ENCODE assay signal across 1 cellular context in the genomic region with DNA sequence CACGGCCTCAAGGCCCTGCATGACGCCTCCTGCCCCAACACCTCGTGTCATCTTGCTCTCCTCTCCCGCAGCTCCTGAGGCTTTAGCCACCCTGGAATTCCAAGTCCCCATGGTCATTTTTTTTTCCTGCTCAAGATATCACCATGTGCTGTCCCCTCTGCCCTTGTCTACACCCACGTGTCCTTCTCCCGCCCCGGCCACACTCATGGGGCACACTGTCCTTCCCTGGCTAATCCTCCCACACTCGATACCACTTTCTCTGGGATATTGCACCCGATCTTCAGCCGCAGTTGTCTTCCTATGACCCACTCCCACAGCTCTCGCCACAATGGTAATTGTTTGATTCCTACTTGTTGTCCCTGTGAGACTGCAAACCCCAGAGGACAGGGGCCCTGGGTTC.
TF ChIP-seq lines count a peak whose summit lies in the region.

No MANE protein-coding gene starts in this region.

TF ChIP-seq in GM23338, 12 proteins besides CTCF, POLR2A, EP300 and RAD21 (continued from another document):
- TF ChIP-seq, protein P1, sequence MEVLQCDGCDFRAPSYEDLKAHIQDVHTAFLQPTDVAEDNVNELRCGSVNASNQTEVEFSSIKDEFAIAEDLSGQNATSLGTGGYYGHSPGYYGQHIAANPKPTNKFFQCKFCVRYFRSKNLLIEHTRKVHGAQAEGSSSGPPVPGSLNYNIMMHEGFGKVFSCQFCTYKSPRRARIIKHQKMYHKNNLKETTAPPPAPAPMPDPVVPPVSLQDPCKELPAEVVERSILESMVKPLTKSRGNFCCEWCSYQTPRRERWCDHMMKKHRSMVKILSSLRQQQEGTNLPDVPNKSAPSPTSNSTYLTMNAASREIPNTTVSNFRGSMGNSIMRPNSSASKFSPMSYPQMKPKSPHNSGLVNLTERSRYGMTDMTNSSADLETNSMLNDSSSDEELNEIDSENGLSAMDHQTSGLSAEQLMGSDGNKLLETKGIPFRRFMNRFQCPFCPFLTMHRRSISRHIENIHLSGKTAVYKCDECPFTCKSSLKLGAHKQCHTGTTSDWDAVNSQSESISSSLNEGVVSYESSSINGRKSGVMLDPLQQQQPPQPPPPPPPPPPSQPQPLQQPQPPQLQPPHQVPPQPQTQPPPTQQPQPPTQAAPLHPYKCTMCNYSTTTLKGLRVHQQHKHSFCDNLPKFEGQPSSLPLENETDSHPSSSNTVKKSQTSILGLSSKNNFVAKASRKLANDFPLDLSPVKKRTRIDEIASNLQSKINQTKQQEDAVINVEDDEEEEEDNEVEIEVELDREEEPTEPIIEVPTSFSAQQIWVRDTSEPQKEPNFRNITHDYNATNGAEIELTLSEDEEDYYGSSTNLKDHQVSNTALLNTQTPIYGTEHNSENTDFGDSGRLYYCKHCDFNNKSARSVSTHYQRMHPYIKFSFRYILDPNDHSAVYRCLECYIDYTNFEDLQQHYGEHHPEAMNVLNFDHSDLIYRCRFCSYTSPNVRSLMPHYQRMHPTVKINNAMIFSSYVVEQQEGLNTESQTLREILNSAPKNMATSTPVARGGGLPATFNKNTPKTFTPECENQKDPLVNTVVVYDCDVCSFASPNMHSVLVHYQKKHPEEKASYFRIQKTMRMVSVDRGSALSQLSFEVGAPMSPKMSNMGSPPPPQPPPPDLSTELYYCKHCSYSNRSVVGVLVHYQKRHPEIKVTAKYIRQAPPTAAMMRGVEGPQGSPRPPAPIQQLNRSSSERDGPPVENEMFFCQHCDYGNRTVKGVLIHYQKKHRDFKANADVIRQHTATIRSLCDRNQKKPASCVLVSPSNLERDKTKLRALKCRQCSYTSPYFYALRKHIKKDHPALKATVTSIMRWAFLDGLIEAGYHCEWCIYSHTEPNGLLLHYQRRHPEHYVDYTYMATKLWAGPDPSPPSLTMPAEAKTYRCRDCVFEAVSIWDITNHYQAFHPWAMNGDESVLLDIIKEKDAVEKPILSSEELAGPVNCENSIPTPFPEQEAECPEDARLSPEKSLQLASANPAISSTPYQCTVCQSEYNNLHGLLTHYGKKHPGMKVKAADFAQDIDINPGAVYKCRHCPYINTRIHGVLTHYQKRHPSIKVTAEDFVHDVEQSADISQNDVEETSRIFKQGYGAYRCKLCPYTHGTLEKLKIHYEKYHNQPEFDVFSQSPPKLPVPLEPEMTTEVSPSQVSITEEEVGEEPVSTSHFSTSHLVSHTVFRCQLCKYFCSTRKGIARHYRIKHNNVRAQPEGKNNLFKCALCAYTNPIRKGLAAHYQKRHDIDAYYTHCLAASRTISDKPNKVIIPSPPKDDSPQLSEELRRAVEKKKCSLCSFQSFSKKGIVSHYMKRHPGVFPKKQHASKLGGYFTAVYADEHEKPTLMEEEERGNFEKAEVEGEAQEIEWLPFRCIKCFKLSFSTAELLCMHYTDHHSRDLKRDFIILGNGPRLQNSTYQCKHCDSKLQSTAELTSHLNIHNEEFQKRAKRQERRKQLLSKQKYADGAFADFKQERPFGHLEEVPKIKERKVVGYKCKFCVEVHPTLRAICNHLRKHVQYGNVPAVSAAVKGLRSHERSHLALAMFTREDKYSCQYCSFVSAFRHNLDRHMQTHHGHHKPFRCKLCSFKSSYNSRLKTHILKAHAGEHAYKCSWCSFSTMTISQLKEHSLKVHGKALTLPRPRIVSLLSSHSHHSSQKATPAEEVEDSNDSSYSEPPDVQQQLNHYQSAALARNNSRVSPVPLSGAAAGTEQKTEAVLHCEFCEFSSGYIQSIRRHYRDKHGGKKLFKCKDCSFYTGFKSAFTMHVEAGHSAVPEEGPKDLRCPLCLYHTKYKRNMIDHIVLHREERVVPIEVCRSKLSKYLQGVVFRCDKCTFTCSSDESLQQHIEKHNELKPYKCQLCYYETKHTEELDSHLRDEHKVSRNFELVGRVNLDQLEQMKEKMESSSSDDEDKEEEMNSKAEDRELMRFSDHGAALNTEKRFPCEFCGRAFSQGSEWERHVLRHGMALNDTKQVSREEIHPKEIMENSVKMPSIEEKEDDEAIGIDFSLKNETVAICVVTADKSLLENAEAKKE (CRISPR knock-in tag; IDR thresholded peaks at IDR 0.05): no peak
- no peak for TF ChIP-seq CREB1 (CRISPR knock-in tag; IDR thresholded peaks at IDR 0.05; ENCODE audit: low read depth)
- no peak for TF ChIP-seq ZNF114 (CRISPR knock-in tag; IDR thresholded peaks at IDR 0.05)
- no peak for TF ChIP-seq EZH2phosphoT487 (IDR thresholded peaks at IDR 0.05; ENCODE audit: unreplicated experiment)
- TF ChIP-seq EZH2 (IDR thresholded peaks at IDR 0.05; ENCODE audit: low read depth, unreplicated experiment): no peak
- no peak for TF ChIP-seq JUNB (IDR thresholded peaks at IDR 0.05; ENCODE audit: unreplicated experiment)
